Comparison of ENCODE assay signal across 24 cellular contexts in genomic region chr2:48543895-48544294, GRCh38.
"Had no signal": no experiment of that assay in that cellular context is flagged by ENCODE, and none has a peak within 500 bp of the region (broad histone marks: within the 10 kb centered on the region; RNA-seq: fewer than 3 reads in every experiment).

No MANE protein-coding gene starts in this region.

- H3K36me3 ChIP-seq: upper lobe of left lung had no signal

- ATAC-seq: activated CD4-positive, alpha-beta T cell treated with anti-CD3 and anti-CD28 coated beads for 36 hours; left lobe of liver; naive thymus-derived CD4-positive, alpha-beta T cell; stimulated activated naive B cell treated with anti-CD40 and anti-IgM and Interleukin-4, amounts not matched to agents 10 μg/mL and 1 μg/mL and 100 μg/mL, for 72 hours; T-cell had no signal

- H3K27ac ChIP-seq: upper lobe of left lung had no signal

- H3K4me3 ChIP-seq: lung, upper lobe of left lung had no signal

- H3K9me3 ChIP-seq: upper lobe of left lung had no signal

- DNase-seq: activated CD4-positive, alpha-beta T cell treated with anti-CD3 and anti-CD28 coated beads for 36 hours; activated CD4-positive, alpha-beta T cell treated with anti-CD3 and anti-CD28 coated beads, Interleukin-2, amount 50 U/mL, for 48 hours; activated CD8-positive, alpha-beta memory T cell treated with anti-CD3 and anti-CD28 coated beads, Interleukin-2, amount 50 U/mL, for 48 hours; activated naive CD4-positive, alpha-beta T cell treated with Interleukin-2 at 50 U/mL for 16 hours; activated naive CD8-positive, alpha-beta T cell treated with anti-CD3 and anti-CD28 coated beads for 36 hours; activated T-cell treated with anti-CD3 and anti-CD28 coated beads, Interleukin-2, amount 50 U/mL, for 48 hours; amniotic stem cell; cerebellar nuclear complex; effector CD4-positive, alpha-beta T cell; erythroblast; immature natural killer cell; naive thymus-derived CD4-positive, alpha-beta T cell; occipital lobe; posterior cingulate gyrus; stimulated activated CD4-positive, alpha-beta T cell treated with anti-CD3 and anti-CD28 coated beads, Interleukin-2, amount 100 ng/mL, for 48 hours; stimulated activated CD8-positive, alpha-beta memory T cell treated with anti-CD3 and anti-CD28 coated beads, Interleukin-4, amount 100 ng/mL, for 48 hours; stimulated activated naive B cell treated with anti-CD40 and anti-IgM and Interleukin-4, amounts not matched to agents 10 μg/mL and 1 μg/mL and 100 μg/mL, for 72 hours; T-cell; upper lobe of left lung had no signal

- FAIRE-seq: bronchial epithelial cell, endometrium, TTC549 had no signal

- H3K27me3 ChIP-seq: upper lobe of left lung had no signal
